ENCODE assay signal across 10 cellular contexts in genomic region chr2:235027558-235028214, GRCh38.
A peak's percentile ranks its signal among the peaks of the same experiment; 100 is the strongest.
DNase-seq lines count a peak whose midpoint lies in the region; ATAC-seq and TF ChIP-seq lines count a peak whose summit lies in the region.
"Had no signal": no experiment of that assay in that cellular context is flagged by ENCODE, and none has a peak within 500 bp of the region (broad histone marks: within the 10 kb centered on the region; RNA-seq: fewer than 3 reads in every experiment).

No MANE protein-coding gene starts in this region.

- no peak overlapping the region for H2BK5ac ChIP-seq in trophoblast cell (ENCODE audit: low read depth, low read length, poor library complexity)

- H3K9ac ChIP-seq in endodermal cell (ENCODE audit: extremely low read depth, low read length, poor library complexity, severe bottlenecking) (no peak overlapping the region), trophoblast cell (ENCODE audit: low read length) (no peak overlapping the region)

- H2AK5ac ChIP-seq in trophoblast cell (ENCODE audit: low read length): no peak overlapping the region

- WGBS in endodermal cell (ENCODE audit: insufficient coverage in 1 of 2, insufficient read length in 1 of 2), 2 experiments: 91 to 96% methylated on average over 17 to 21 of the region's 21 CpGs
- no CpG with 5 or more reads among the region's 21 CpGs for WGBS in trophoblast cell (ENCODE audit: extremely low coverage, insufficient coverage, insufficient read length)

- H2BK120ac ChIP-seq in trophoblast cell (ENCODE audit: insufficient read depth, low read length, poor library complexity): no peak overlapping the region

- peaks cover 11% of the 10 kb centered on the region for H3K36me3 Mint-ChIP-seq in endodermal cell (ENCODE audit: low read depth)
- H3K36me3 Mint-ChIP-seq in natural killer cell treated with Interleukin-12 subunit alpha and Interleukin-12 subunit beta and Interleukin-15 and Interleukin-18, amount 100 ng/mL, for 72 hours: no peaks in the 10 kb centered on the region
- H3K36me3 Mint-ChIP-seq: activated naive CD8-positive, alpha-beta T cell had no signal

- no peak for TF ChIP-seq CTCF in endodermal cell (conservative IDR thresholded peaks at IDR 0.05)

- H3K27ac Mint-ChIP-seq in endodermal cell: peak overlapping the region; percentile 57
- H3K27ac Mint-ChIP-seq in natural killer cell treated with Interleukin-12 subunit alpha and Interleukin-12 subunit beta and Interleukin-15 and Interleukin-18, amount 100 ng/mL, for 72 hours: no peak overlapping the region
- H3K27ac Mint-ChIP-seq: activated naive CD8-positive, alpha-beta T cell had no signal

- no peak overlapping the region for H2BK12ac ChIP-seq in trophoblast cell (ENCODE audit: low read length)

- no peak overlapping the region for H4K8ac ChIP-seq in trophoblast cell (ENCODE audit: low read depth, low read length)

- H3K9me3 Mint-ChIP-seq in endodermal cell: no peaks in the 10 kb centered on the region
- no peaks in the 10 kb centered on the region for H3K9me3 Mint-ChIP-seq in natural killer cell treated with Interleukin-12 subunit alpha and Interleukin-12 subunit beta and Interleukin-15 and Interleukin-18, amount 100 ng/mL, for 72 hours

- no peak overlapping the region for H2AFZ ChIP-seq in trophoblast cell (ENCODE audit: insufficient read depth, low read length, poor library complexity)

- peak overlapping the region; percentile 9 for H3K4ac ChIP-seq in trophoblast cell (ENCODE audit: low read depth, low read length)

- H3K36me3 ChIP-seq in endodermal cell (ENCODE audit: control insufficient read depth, insufficient read depth, low read length): peaks cover 17% of the 10 kb centered on the region
- H3K36me3 ChIP-seq in trophoblast cell (ENCODE audit: control insufficient read depth in 1 of 2, insufficient read depth in 2 of 2, low read length in 2 of 2): peaks cover 4 to 6% of the 10 kb centered on the region in 2 experiments

- H3K79me2 ChIP-seq in trophoblast cell (ENCODE audit: control insufficient read depth, insufficient read depth, low read length, poor library complexity): peaks cover 2% of the 10 kb centered on the region

- H3K4me1 ChIP-seq in endodermal cell (ENCODE audit: control insufficient read depth, insufficient read depth, low read length) (no peaks in the 10 kb centered on the region), trophoblast cell (ENCODE audit: control insufficient read depth in 1 of 2, insufficient read depth in 2 of 2, low read length in 2 of 2) (peaks cover 22 to 28% of the 10 kb centered on the region in 2 experiments)

- H3K4me3 Mint-ChIP-seq in endodermal cell: no peak overlapping the region
- no peak overlapping the region for H3K4me3 Mint-ChIP-seq in natural killer cell treated with Interleukin-12 subunit alpha and Interleukin-12 subunit beta and Interleukin-15 and Interleukin-18, amount 100 ng/mL, for 72 hours
- H3K4me3 Mint-ChIP-seq: activated naive CD8-positive, alpha-beta T cell had no signal

- no peaks in the 10 kb centered on the region for H3K79me1 ChIP-seq in trophoblast cell (ENCODE audit: low read length)

- no peak overlapping the region for H3K18ac ChIP-seq in trophoblast cell (ENCODE audit: low read length)

- ATAC-seq in HG03457 (IDR thresholded peaks at IDR 0.05; ENCODE audit: unreplicated experiment): no peak
- ATAC-seq in natural killer cell treated with Interleukin-12 subunit alpha and Interleukin-12 subunit beta and Interleukin-15 and Interleukin-18, amount 100 ng/mL, for 72 hours: no peak

- peaks cover 21% of the 10 kb centered on the region for H3K4me1 Mint-ChIP-seq in endodermal cell
- H3K4me1 Mint-ChIP-seq in natural killer cell treated with Interleukin-12 subunit alpha and Interleukin-12 subunit beta and Interleukin-15 and Interleukin-18, amount 100 ng/mL, for 72 hours (ENCODE audit: low read depth in 2 of 2): no peaks in the 10 kb centered on the region

- H3K4me3 ChIP-seq in endodermal cell (ENCODE audit: low read length) (no peak overlapping the region), trophoblast cell (ENCODE audit: low read depth, low read length) (peak overlapping the region; percentile 11)

- H4K91ac ChIP-seq in trophoblast cell (ENCODE audit: low read depth, low read length): no peak overlapping the region

- H4K12ac ChIP-seq in trophoblast cell (ENCODE audit: low read depth, low read length): no peak overlapping the region

- no peaks in the 10 kb centered on the region for H3K27me3 Mint-ChIP-seq in endodermal cell (ENCODE audit: insufficient read depth)
- H3K27me3 Mint-ChIP-seq in natural killer cell treated with Interleukin-12 subunit alpha and Interleukin-12 subunit beta and Interleukin-15 and Interleukin-18, amount 100 ng/mL, for 72 hours: peaks cover 0 to 3% of the 10 kb centered on the region in 2 donors

- no peak overlapping the region for H3K23ac ChIP-seq in trophoblast cell (ENCODE audit: low read length)

- no peak overlapping the region for H3K14ac ChIP-seq in trophoblast cell (ENCODE audit: low read length)

- peak; percentile 85 for DNase-seq in DMS53 treated with DMSO at 0.1 percent for 48 hours (lab: John Stamatoyannopoulos, UW; ENCODE audit: unreplicated experiment)
- peak; percentile 44 for DNase-seq in NCI-H446 treated with DMSO at 0.1 percent for 48 hours (lab: John Stamatoyannopoulos, UW)
- DNase-seq in endodermal cell: no peak
- DNase-seq in trophoblast cell: no peak
- DNase-seq in islet precursor cell: no peak
- no peak for DNase-seq in natural killer cell treated with Interleukin-12 subunit alpha and Interleukin-12 subunit beta and Interleukin-15 and Interleukin-18, amount 100 ng/mL, for 72 hours (ENCODE audit: low spot score)
- DNase-seq in NCI-H146 treated with DMSO at 0.1 percent for 48 hours (lab: John Stamatoyannopoulos, UW; ENCODE audit: unreplicated experiment): no peak
- DNase-seq: NCI-H187 treated with DMSO at 0.1 percent for 48 hours had no signal

- H3K27me3 ChIP-seq in endodermal cell (ENCODE audit: control insufficient read depth, insufficient read depth, low read length, poor library complexity, severe bottlenecking) (no peaks in the 10 kb centered on the region), trophoblast cell (ENCODE audit: insufficient read depth, low read length) (no peaks in the 10 kb centered on the region)

- peak overlapping the region; percentile 36 for H3K27ac ChIP-seq in endodermal cell (ENCODE audit: low read depth, low read length)
- no peak overlapping the region for H3K27ac ChIP-seq in trophoblast cell (ENCODE audit: low read depth, low read length)

- H3K4me2 ChIP-seq in trophoblast cell (ENCODE audit: low read length): no peak overlapping the region

- peaks cover 4% of the 10 kb centered on the region for H3K9me3 ChIP-seq in endodermal cell (ENCODE audit: control insufficient read depth, low read length)
- H3K9me3 ChIP-seq in trophoblast cell (ENCODE audit: insufficient read depth, low read depth, low read length): peaks cover 1% of the 10 kb centered on the region

Comparison
In these comparisons a context has a peak if more than half of its experiments do, and no peak if none do; other contexts are left out.
1. DNase-seq: peak in DMS53 treated with DMSO at 0.1 percent for 48 hours (single experiment) and NCI-H446 treated with DMSO at 0.1 percent for 48 hours (single experiment); none in endodermal cell (single experiment), trophoblast cell (0 of 2), islet precursor cell (single experiment), natural killer cell treated with Interleukin-12 subunit alpha and Interleukin-12 subunit beta and Interleukin-15 and Interleukin-18, amount 100 ng/mL, for 72 hours (single experiment) and NCI-H146 treated with DMSO at 0.1 percent for 48 hours (single experiment).